In genomic region chr2:139067874-139068273, GRCh38 we compare ENCODE assay signal across 33 cellular contexts.
"Had no signal": no experiment of that assay in that cellular context is flagged by ENCODE, and none has a peak within 500 bp of the region (broad histone marks: within the 10 kb centered on the region; RNA-seq: fewer than 3 reads in every experiment).

No MANE protein-coding gene starts in this region.

- DNase-seq: activated CD4-positive, alpha-beta memory T cell treated with anti-CD3 and anti-CD28 coated beads for 36 hours; activated CD4-positive, alpha-beta T cell treated with anti-CD3 and anti-CD28 coated beads for 36 hours; activated CD4-positive, alpha-beta T cell treated with anti-CD3 and anti-CD28 coated beads, Interleukin-2, amount 10 ng/mL, durations not matched to agents 24 days and 14 days; activated CD4-positive, CD25-positive, alpha-beta regulatory T cell; activated CD4-positive, CD25-positive, alpha-beta regulatory T cell treated with anti-CD3 and anti-CD28 coated beads, Interleukin-2, amount 50 U/mL, for 72 hours; activated CD8-positive, alpha-beta memory T cell treated with anti-CD3 and anti-CD28 coated beads, Interleukin-2, amount 10 ng/mL, durations not matched to agents 7 days and 5 days; activated CD8-positive, alpha-beta memory T cell treated with anti-CD3 and anti-CD28 coated beads, Interleukin-2, amount 50 U/mL, for 4 hours; activated CD8-positive, alpha-beta T cell treated with anti-CD3 and anti-CD28 coated beads, Interleukin-2, amount 10 ng/mL, durations not matched to agents 7 days and 5 days; activated effector memory CD4-positive, alpha-beta T cell treated with anti-CD3 and anti-CD28 coated beads, Interleukin-2, amount 50 U/mL, for 16 hours; activated naive CD4-positive, alpha-beta T cell treated with anti-CD3 and anti-CD28 coated beads for 36 hours; activated naive CD8-positive, alpha-beta T cell treated with anti-CD3 and anti-CD28 coated beads for 36 hours; activated naive CD8-positive, alpha-beta T cell treated with anti-CD3 and anti-CD28 coated beads, Interleukin-2, amount 50 U/mL, for 24 hours; activated T-cell treated with anti-CD3 and anti-CD28 coated beads, Interleukin-2, amount 50 U/mL, for 1 hour; activated T-cell treated with anti-CD3 and anti-CD28 coated beads, Interleukin-2, amount 50 U/mL, for 48 hours; adrenal gland; amygdala; central memory CD4-positive, alpha-beta T cell; cerebellar nuclear complex; dermis blood vessel endothelial cell; effector CD4-positive, alpha-beta T cell; effector memory CD8-positive, alpha-beta T cell; erythroblast; gastrocnemius medialis; glutamatergic neuron; heart left ventricle; T-helper 1 cell; T-helper 17 cell; T1000 had no signal

- H3K4me1 ChIP-seq: adrenal gland, ascending aorta, breast epithelium, esophagus muscularis mucosa, gastrocnemius medialis, heart left ventricle had no signal

- H3K4me3 ChIP-seq: adrenal gland, ascending aorta, breast epithelium, cardiac muscle cell, coronary artery, esophagus muscularis mucosa, gastrocnemius medialis, heart left ventricle had no signal

- H3K27me3 ChIP-seq: adrenal gland, ascending aorta, breast epithelium, cardiac muscle cell, esophagus muscularis mucosa, gastrocnemius medialis had no signal

- ATAC-seq: activated CD4-positive, alpha-beta T cell treated with anti-CD3 and anti-CD28 coated beads for 36 hours; activated CD8-positive, alpha-beta memory T cell treated with anti-CD3 and anti-CD28 coated beads, Interleukin-2, amount 10 ng/mL, durations not matched to agents 7 days and 5 days; activated CD8-positive, alpha-beta T cell treated with anti-CD3 and anti-CD28 coated beads, Interleukin-2, amount 10 ng/mL, durations not matched to agents 7 days and 5 days; activated naive CD8-positive, alpha-beta T cell treated with anti-CD3 and anti-CD28 coated beads, Interleukin-2, amount 50 U/mL, for 24 hours; effector memory CD8-positive, alpha-beta T cell; gastrocnemius medialis; heart left ventricle; T-helper 17 cell had no signal

- H3K27ac ChIP-seq: adrenal gland, ascending aorta, breast epithelium, cardiac muscle cell, coronary artery, esophagus muscularis mucosa, gastrocnemius medialis, heart left ventricle had no signal
